8 cellular contexts compared by ENCODE assay signal in genomic region chr7:30159698-30160143, GRCh38. TPM values are rescaled to one million over a fixed set of nuclear protein-coding genes. Genes with fewer than 3 reads are reported as not detected.
DNase-seq lines count a peak whose midpoint lies in the region; ATAC-seq, FAIRE-seq and TF ChIP-seq lines count a peak whose summit lies in the region.

No MANE protein-coding gene starts in this region.

- no peaks in the 10 kb centered on the region for H3F3A ChIP-seq in Loucy (ENCODE audit: low read depth)

- no peaks in the 10 kb centered on the region for H4K20me1 ChIP-seq in Loucy (ENCODE audit: insufficient read depth, low read length, poor library complexity, severe bottlenecking)

- H3K4me1 ChIP-seq in Loucy (ENCODE audit: insufficient read depth, low read length, poor library complexity, severe bottlenecking), result peaks cover 67% of the 10 kb centered on the region

- H3K9me2 ChIP-seq in Loucy (replicated peaks; ENCODE audit: low read depth, low read length), result no peaks in the 10 kb centered on the region

- H3K4me3 Mint-ChIP-seq in activated CD8-positive, alpha-beta T cell treated with anti-CD3 and anti-CD28 coated beads for 36 hours, result no peak overlapping the region

- ATAC-seq in activated CD8-positive, alpha-beta T cell treated with anti-CD3 and anti-CD28 coated beads for 36 hours, result peak; percentile 43

- peak overlapping the region; percentile 6 for H3K9ac ChIP-seq in Loucy (ENCODE audit: low read depth, low read length, poor library complexity, severe bottlenecking)

- H3K27me3 ChIP-seq in Loucy (ENCODE audit: insufficient read depth, low read length, poor library complexity, severe bottlenecking), result no peaks in the 10 kb centered on the region
- H3K27me3 ChIP-seq in kidney epithelial cell (ENCODE audit: control insufficient read depth, insufficient read depth, low read length), result no peaks in the 10 kb centered on the region

- H3K27me3 Mint-ChIP-seq in activated CD8-positive, alpha-beta T cell treated with anti-CD3 and anti-CD28 coated beads for 36 hours, result no peaks in the 10 kb centered on the region

- peaks cover 54% of the 10 kb centered on the region for H3K4me1 Mint-ChIP-seq in activated CD8-positive, alpha-beta T cell treated with anti-CD3 and anti-CD28 coated beads for 36 hours (ENCODE audit: low read depth)

- CTCF ChIA-PET in activated CD8-positive, alpha-beta T cell treated with anti-CD3 and anti-CD28 coated beads for 36 hours (lab: Charles Lee), result interaction anchor here (1.1 to 1.4 kb wide), 3 partner anchors 13 to 404 kb away, joined by 3 read pairs; no protein-coding TSS in a partner anchor
- CTCF ChIA-PET in GM10248 (lab: Yijun Ruan, JAX), result interaction anchor here (1.0 to 1.2 kb wide), 2 partner anchors 13 to 388 kb away, joined by 3 read pairs; no protein-coding TSS in a partner anchor

- peak overlapping the region; percentile 58; the same call in 1 of the 2 replicates for H2AFZ ChIP-seq in Loucy (ENCODE audit: low read length)

- no peaks in the 10 kb centered on the region for H3K36me3 Mint-ChIP-seq in activated CD8-positive, alpha-beta T cell treated with anti-CD3 and anti-CD28 coated beads for 36 hours (ENCODE audit: low read depth)

- H3K4me3 ChIP-seq in Loucy (ENCODE audit: low read length, poor library complexity, severe bottlenecking), result peak overlapping the region; percentile 24
- no peak overlapping the region for H3K4me3 ChIP-seq in kidney epithelial cell (ENCODE audit: low read depth, low read length)

- TF ChIP-seq CTCF in Loucy (conservative IDR thresholded peaks at IDR 0.05; ENCODE audit: low read length), result peak; percentile 63
- no peak for TF ChIP-seq CTCF in activated CD8-positive, alpha-beta T cell treated with anti-CD3 and anti-CD28 coated beads for 36 hours (IDR thresholded peaks at IDR 0.05)
- peak; percentile 34 for TF ChIP-seq CTCF in kidney epithelial cell (IDR thresholded peaks at IDR 0.05; ENCODE audit: insufficient read depth, low read length, poor library complexity, severe bottlenecking)
- no peak for TF ChIP-seq CTCF in GM10248 (IDR thresholded peaks at IDR 0.05; ENCODE audit: control extremely low read depth, extremely low read depth, low read depth, missing control alignments)

- no peak for FAIRE-seq in HTR-8/SVneo (lab: Jason Lieb, UNC)

- peak; percentile 34 to 38 for DNase-seq in activated T-cell treated with anti-CD3 and anti-CD28 coated beads, Interleukin-2, amount 50 U/mL, for 48 hours
- DNase-seq in activated T-cell treated with anti-CD3 and anti-CD28 coated beads for 4 hours (no peak), kidney epithelial cell (ENCODE audit: low read depth) (no peak), GM10248 (ENCODE audit: extremely low spot score) (no peak), HTR-8/SVneo (ENCODE audit: insufficient read length, low spot score) (no peak)
- peak; percentile 66 for DNase-seq in activated CD8-positive, alpha-beta T cell treated with anti-CD3 and anti-CD28 coated beads for 36 hours
- DNase-seq in central memory CD4-positive, alpha-beta T cell, result no peak

- POLR2A ChIA-PET in activated CD8-positive, alpha-beta T cell treated with anti-CD3 and anti-CD28 coated beads for 36 hours (lab: Charles Lee), result interaction anchor here (1.1 kb wide), 1 partner anchor 13 kb away, joined by 5 read pairs; no protein-coding TSS in a partner anchor
- POLR2A ChIA-PET in GM10248 (lab: Yijun Ruan, JAX), result no interaction called here

- no peaks in the 10 kb centered on the region for H3K79me2 ChIP-seq in Loucy (ENCODE audit: insufficient read depth, low read length)

- H3K9me3 ChIP-seq in Loucy (ENCODE audit: insufficient read depth, low read depth, low read length), result no peaks in the 10 kb centered on the region

- peak overlapping the region; percentile 41 for H3K4me2 ChIP-seq in Loucy (ENCODE audit: low read depth, low read length, poor library complexity, severe bottlenecking)

- H3K36me3 ChIP-seq in Loucy (ENCODE audit: insufficient read depth, low read length) (no peaks in the 10 kb centered on the region), kidney epithelial cell (ENCODE audit: control insufficient read depth, insufficient read depth, low read length) (no peaks in the 10 kb centered on the region)

- intact Hi-C loops in activated CD8-positive, alpha-beta T cell treated with anti-CD3 and anti-CD28 coated beads for 36 hours (cut with micrococcal nuclease), result loop anchor here (10.0 kb wide), 1 partner anchor 115 kb away; no protein-coding TSS in a partner anchor

- no peak overlapping the region for H3K27ac Mint-ChIP-seq in activated CD8-positive, alpha-beta T cell treated with anti-CD3 and anti-CD28 coated beads for 36 hours

- no peaks in the 10 kb centered on the region for H3K9me3 Mint-ChIP-seq in activated CD8-positive, alpha-beta T cell treated with anti-CD3 and anti-CD28 coated beads for 36 hours

RNA-seq across cellular contexts. Expression of gene MTURN, which starts 24.9 kb away (rescaled TPM):
- 1 to 10 TPM; 3.2 to 3.3 TPM for total RNA-seq in activated CD8-positive, alpha-beta T cell treated with anti-CD3 and anti-CD28 coated beads for 36 hours
- total RNA-seq in kidney epithelial cell, result 18.5 and 21.1 TPM in 2 replicates

Comparison
In these comparisons a context has a peak if more than half of its experiments do, and no peak if none do; other contexts are left out.
1. DNase-seq: peak in activated T-cell treated with anti-CD3 and anti-CD28 coated beads, Interleukin-2, amount 50 U/mL, for 48 hours (2 of 2) and activated CD8-positive, alpha-beta T cell treated with anti-CD3 and anti-CD28 coated beads for 36 hours (single experiment); none in activated T-cell treated with anti-CD3 and anti-CD28 coated beads for 4 hours (single experiment), kidney epithelial cell (single experiment), GM10248 (single experiment), central memory CD4-positive, alpha-beta T cell (single experiment) and HTR-8/SVneo (single experiment).
2. CTCF ChIP-seq: peak in Loucy (single experiment) and kidney epithelial cell (single experiment); none in activated CD8-positive, alpha-beta T cell treated with anti-CD3 and anti-CD28 coated beads for 36 hours (single experiment) and GM10248 (single experiment).